1 cellular context compared by ENCODE assay signal in the genomic region with DNA sequence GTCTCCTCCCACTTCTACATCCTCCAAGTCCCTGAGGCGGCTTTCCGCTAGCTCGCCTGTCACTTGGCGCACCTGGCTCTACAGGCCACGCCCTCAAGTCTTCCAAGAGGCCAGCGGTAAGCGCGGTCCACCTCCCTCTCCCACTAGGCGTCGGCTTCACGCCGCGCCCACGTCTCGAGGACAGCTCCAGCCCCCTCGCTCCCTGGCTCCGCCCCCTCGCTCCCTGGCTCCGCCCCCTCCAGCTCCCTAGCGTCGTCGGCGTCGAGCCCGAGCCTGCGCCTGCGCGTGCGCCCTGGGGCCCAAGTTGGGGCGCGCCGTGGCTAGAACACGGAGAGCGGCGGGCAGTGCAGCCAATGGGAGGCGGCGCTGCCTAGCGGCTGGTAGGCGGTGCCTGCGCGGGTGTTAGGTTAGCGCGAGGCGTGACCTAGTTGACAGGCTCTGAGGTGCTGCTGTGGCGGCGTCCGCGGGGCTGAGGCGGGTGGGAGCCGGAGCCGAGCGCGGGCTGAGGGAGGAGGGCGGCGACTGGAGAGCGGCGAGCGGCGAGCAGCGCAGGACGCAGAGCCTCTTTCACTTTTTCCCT.
TF ChIP-seq lines count a peak whose summit lies in the region.

A gene (plus strand): TSS at position 431 of the 580 bp plus-strand sequence.

TF ChIP-seq in HepG2, 621 proteins besides CTCF, POLR2A, EP300 and RAD21 (continued from another document and continues in another):
- TF ChIP-seq, protein P1, sequence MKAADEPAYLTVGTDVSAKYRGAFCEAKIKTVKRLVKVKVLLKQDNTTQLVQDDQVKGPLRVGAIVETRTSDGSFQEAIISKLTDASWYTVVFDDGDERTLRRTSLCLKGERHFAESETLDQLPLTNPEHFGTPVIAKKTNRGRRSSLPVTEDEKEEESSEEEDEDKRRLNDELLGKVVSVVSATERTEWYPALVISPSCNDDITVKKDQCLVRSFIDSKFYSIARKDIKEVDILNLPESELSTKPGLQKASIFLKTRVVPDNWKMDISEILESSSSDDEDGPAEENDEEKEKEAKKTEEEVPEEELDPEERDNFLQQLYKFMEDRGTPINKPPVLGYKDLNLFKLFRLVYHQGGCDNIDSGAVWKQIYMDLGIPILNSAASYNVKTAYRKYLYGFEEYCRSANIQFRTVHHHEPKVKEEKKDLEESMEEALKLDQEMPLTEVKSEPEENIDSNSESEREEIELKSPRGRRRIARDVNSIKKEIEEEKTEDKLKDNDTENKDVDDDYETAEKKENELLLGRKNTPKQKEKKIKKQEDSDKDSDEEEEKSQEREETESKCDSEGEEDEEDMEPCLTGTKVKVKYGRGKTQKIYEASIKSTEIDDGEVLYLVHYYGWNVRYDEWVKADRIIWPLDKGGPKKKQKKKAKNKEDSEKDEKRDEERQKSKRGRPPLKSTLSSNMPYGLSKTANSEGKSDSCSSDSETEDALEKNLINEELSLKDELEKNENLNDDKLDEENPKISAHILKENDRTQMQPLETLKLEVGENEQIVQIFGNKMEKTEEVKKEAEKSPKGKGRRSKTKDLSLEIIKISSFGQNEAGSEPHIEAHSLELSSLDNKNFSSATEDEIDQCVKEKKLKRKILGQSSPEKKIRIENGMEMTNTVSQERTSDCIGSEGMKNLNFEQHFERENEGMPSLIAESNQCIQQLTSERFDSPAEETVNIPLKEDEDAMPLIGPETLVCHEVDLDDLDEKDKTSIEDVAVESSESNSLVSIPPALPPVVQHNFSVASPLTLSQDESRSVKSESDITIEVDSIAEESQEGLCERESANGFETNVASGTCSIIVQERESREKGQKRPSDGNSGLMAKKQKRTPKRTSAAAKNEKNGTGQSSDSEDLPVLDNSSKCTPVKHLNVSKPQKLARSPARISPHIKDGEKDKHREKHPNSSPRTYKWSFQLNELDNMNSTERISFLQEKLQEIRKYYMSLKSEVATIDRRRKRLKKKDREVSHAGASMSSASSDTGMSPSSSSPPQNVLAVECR (CRISPR knock-in tag; IDR thresholded peaks at IDR 0.05; ENCODE audit: borderline replicate concordance): 0 out of 2 replicates have a peak, but pooled peaks have one; percentile 14
- TF ChIP-seq, protein P2, sequence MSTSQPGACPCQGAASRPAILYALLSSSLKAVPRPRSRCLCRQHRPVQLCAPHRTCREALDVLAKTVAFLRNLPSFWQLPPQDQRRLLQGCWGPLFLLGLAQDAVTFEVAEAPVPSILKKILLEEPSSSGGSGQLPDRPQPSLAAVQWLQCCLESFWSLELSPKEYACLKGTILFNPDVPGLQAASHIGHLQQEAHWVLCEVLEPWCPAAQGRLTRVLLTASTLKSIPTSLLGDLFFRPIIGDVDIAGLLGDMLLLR (CRISPR knock-in tag; IDR thresholded peaks at IDR 0.05): peak; percentile 73; the same call in 1 of the 2 replicates
- TF ChIP-seq POGZ (CRISPR knock-in tag; IDR thresholded peaks at IDR 0.05) (peak; percentile 74; the same call in 1 of the 2 replicates), AGO2 (optimal IDR thresholded peaks at IDR 0.05; ENCODE audit: low read depth, low read length) (no peak), RXRA (CRISPR knock-in tag; IDR thresholded peaks at IDR 0.05) (no peak; the same call in 1 of the 2 replicates), ZNF772 (CRISPR knock-in tag; IDR thresholded peaks at IDR 0.05) (no peak), DNMT1 (CRISPR knock-in tag; IDR thresholded peaks at IDR 0.05) (peak; percentile 39; the same call in 1 of the 2 replicates), ZNF788 (CRISPR knock-in tag; IDR thresholded peaks at IDR 0.05; ENCODE audit: borderline replicate concordance) (peak; percentile 65; the same call in 1 of the 2 replicates), NR3C1 (CRISPR knock-in tag; IDR thresholded peaks at IDR 0.05) (no peak), SP4 (CRISPR knock-in tag; IDR thresholded peaks at IDR 0.05) (peak; percentile 58; the same call in 1 of the 2 replicates), RFX3 (CRISPR knock-in tag; IDR thresholded peaks at IDR 0.05) (no peak), GTF3A (CRISPR knock-in tag; conservative IDR thresholded peaks at IDR 0.05) (no peak), GABPA (IDR thresholded peaks at IDR 0.05; ENCODE audit: low read depth, low read length) (no peak), GABPA (CRISPR knock-in tag; IDR thresholded peaks at IDR 0.05; ENCODE audit: low read depth) (no peak), NR2C2 (CRISPR knock-in tag; IDR thresholded peaks at IDR 0.05; ENCODE audit: borderline replicate concordance) (peak; percentile 50; the same call in 1 of the 2 replicates), EED (CRISPR knock-in tag; IDR thresholded peaks at IDR 0.05) (peak; percentile 84; the same call in 1 of the 2 replicates), CENPT (CRISPR knock-in tag; IDR thresholded peaks at IDR 0.05; ENCODE audit: low read depth) (0 out of 2 replicates have a peak, but pooled peaks have one; percentile 50), TMF1 (CRISPR knock-in tag; IDR thresholded peaks at IDR 0.05; ENCODE audit: low read depth) (peak; percentile 83), NRL (CRISPR knock-in tag; IDR thresholded peaks at IDR 0.05; ENCODE audit: borderline replicate concordance) (peak; percentile 81; the same call in 1 of the 2 replicates), SPEN (CRISPR knock-in tag; IDR thresholded peaks at IDR 0.05; ENCODE audit: low read depth) (0 out of 2 replicates have a peak, but pooled peaks have one; percentile 10), ZFP1 (CRISPR knock-in tag; IDR thresholded peaks at IDR 0.05) (no peak), ZNF709 (CRISPR knock-in tag; IDR thresholded peaks at IDR 0.05) (0 out of 2 replicates have a peak, but pooled peaks have one; percentile 53)
- TF ChIP-seq, protein P3, sequence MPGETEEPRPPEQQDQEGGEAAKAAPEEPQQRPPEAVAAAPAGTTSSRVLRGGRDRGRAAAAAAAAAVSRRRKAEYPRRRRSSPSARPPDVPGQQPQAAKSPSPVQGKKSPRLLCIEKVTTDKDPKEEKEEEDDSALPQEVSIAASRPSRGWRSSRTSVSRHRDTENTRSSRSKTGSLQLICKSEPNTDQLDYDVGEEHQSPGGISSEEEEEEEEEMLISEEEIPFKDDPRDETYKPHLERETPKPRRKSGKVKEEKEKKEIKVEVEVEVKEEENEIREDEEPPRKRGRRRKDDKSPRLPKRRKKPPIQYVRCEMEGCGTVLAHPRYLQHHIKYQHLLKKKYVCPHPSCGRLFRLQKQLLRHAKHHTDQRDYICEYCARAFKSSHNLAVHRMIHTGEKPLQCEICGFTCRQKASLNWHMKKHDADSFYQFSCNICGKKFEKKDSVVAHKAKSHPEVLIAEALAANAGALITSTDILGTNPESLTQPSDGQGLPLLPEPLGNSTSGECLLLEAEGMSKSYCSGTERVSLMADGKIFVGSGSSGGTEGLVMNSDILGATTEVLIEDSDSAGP (CRISPR knock-in tag; IDR thresholded peaks at IDR 0.05; ENCODE audit: borderline replicate concordance): peak; percentile 56; the same call in 1 of the 2 replicates
- TF ChIP-seq, protein P4, sequence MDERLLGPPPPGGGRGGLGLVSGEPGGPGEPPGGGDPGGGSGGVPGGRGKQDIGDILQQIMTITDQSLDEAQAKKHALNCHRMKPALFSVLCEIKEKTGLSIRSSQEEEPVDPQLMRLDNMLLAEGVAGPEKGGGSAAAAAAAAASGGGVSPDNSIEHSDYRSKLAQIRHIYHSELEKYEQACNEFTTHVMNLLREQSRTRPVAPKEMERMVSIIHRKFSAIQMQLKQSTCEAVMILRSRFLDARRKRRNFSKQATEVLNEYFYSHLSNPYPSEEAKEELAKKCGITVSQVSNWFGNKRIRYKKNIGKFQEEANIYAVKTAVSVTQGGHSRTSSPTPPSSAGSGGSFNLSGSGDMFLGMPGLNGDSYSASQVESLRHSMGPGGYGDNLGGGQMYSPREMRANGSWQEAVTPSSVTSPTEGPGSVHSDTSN (CRISPR knock-in tag; IDR thresholded peaks at IDR 0.05): peak; percentile 86
- TF ChIP-seq, protein P5, sequence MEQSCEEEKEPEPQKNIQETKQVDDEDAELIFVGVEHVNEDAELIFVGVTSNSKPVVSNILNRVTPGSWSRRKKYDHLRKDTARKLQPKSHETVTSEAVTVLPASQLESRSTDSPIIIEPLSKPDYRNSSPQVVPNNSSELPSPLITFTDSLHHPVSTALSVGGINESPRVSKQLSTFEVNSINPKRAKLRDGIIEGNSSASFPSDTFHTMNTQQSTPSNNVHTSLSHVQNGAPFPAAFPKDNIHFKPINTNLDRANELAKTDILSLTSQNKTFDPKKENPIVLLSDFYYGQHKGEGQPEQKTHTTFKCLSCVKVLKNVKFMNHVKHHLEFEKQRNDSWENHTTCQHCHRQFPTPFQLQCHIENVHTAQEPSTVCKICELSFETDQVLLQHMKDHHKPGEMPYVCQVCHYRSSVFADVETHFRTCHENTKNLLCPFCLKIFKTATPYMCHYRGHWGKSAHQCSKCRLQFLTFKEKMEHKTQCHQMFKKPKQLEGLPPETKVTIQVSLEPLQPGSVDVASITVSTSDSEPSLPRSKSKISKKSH (CRISPR knock-in tag; IDR thresholded peaks at IDR 0.05; ENCODE audit: borderline replicate concordance): peak; percentile 68; the same call in 1 of the 2 replicates
- TF ChIP-seq, protein P6, sequence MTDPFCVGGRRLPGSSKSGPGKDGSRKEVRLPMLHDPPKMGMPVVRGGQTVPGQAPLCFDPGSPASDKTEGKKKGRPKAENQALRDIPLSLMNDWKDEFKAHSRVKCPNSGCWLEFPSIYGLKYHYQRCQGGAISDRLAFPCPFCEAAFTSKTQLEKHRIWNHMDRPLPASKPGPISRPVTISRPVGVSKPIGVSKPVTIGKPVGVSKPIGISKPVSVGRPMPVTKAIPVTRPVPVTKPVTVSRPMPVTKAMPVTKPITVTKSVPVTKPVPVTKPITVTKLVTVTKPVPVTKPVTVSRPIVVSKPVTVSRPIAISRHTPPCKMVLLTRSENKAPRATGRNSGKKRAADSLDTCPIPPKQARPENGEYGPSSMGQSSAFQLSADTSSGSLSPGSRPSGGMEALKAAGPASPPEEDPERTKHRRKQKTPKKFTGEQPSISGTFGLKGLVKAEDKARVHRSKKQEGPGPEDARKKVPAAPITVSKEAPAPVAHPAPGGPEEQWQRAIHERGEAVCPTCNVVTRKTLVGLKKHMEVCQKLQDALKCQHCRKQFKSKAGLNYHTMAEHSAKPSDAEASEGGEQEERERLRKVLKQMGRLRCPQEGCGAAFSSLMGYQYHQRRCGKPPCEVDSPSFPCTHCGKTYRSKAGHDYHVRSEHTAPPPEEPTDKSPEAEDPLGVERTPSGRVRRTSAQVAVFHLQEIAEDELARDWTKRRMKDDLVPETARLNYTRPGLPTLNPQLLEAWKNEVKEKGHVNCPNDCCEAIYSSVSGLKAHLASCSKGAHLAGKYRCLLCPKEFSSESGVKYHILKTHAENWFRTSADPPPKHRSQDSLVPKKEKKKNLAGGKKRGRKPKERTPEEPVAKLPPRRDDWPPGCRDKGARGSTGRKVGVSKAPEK (CRISPR knock-in tag; IDR thresholded peaks at IDR 0.05; ENCODE audit: borderline replicate concordance): 0 out of 2 replicates have a peak, but pooled peaks have one; percentile 45
- TF ChIP-seq, protein P7, sequence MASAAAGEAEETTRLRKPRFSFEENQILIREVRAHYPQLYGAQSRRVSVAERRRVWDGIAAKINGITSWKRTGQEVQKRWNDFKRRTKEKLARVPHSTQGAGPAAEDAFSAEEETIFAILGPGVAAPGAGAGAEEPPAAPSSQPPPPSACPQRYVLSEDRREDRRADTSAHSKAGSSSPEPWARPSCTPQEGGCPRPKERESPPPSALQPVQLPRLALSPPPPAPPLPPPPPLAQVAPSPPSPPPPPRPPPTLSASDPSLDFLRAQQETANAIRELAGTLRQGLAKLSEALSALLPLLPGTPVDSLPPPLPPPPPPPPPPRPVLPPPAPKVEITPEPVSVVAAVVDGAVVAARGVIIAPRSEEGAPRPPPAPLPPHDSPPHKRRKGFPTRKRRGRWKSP (CRISPR knock-in tag; IDR thresholded peaks at IDR 0.05): peak; percentile 63; the same call in 1 of the 2 replicates
- TF ChIP-seq, protein P8, sequence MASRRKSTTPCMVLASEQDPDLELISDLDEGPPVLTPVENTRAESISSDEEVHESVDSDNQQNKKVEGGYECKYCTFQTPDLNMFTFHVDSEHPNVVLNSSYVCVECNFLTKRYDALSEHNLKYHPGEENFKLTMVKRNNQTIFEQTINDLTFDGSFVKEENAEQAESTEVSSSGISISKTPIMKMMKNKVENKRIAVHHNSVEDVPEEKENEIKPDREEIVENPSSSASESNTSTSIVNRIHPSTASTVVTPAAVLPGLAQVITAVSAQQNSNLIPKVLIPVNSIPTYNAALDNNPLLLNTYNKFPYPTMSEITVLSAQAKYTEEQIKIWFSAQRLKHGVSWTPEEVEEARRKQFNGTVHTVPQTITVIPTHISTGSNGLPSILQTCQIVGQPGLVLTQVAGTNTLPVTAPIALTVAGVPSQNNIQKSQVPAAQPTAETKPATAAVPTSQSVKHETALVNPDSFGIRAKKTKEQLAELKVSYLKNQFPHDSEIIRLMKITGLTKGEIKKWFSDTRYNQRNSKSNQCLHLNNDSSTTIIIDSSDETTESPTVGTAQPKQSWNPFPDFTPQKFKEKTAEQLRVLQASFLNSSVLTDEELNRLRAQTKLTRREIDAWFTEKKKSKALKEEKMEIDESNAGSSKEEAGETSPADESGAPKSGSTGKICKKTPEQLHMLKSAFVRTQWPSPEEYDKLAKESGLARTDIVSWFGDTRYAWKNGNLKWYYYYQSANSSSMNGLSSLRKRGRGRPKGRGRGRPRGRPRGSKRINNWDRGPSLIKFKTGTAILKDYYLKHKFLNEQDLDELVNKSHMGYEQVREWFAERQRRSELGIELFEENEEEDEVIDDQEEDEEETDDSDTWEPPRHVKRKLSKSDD (CRISPR knock-in tag; IDR thresholded peaks at IDR 0.05; ENCODE audit: low read depth): peak; percentile 50; the same call in 1 of the 2 replicates
- TF ChIP-seq, protein P9, sequence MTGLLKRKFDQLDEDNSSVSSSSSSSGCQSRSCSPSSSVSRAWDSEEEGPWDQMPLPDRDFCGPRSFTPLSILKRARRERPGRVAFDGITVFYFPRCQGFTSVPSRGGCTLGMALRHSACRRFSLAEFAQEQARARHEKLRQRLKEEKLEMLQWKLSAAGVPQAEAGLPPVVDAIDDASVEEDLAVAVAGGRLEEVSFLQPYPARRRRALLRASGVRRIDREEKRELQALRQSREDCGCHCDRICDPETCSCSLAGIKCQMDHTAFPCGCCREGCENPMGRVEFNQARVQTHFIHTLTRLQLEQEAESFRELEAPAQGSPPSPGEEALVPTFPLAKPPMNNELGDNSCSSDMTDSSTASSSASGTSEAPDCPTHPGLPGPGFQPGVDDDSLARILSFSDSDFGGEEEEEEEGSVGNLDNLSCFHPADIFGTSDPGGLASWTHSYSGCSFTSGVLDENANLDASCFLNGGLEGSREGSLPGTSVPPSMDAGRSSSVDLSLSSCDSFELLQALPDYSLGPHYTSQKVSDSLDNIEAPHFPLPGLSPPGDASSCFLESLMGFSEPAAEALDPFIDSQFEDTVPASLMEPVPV (CRISPR knock-in tag; IDR thresholded peaks at IDR 0.05): peak; percentile 27; the same call in 1 of the 2 replicates
- TF ChIP-seq, protein P10, sequence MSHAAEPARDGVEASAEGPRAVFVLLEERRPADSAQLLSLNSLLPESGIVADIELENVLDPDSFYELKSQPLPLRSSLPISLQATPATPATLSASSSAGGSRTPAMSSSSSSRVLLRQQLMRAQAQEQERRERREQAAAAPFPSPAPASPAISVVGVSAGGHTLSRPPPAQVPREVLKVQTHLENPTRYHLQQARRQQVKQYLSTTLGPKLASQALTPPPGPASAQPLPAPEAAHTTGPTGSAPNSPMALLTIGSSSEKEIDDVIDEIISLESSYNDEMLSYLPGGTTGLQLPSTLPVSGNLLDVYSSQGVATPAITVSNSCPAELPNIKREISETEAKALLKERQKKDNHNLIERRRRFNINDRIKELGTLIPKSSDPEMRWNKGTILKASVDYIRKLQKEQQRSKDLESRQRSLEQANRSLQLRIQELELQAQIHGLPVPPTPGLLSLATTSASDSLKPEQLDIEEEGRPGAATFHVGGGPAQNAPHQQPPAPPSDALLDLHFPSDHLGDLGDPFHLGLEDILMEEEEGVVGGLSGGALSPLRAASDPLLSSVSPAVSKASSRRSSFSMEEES (CRISPR knock-in tag; IDR thresholded peaks at IDR 0.05): no peak
